ENCODE assay signal across 15 cellular contexts in the genomic region with DNA sequence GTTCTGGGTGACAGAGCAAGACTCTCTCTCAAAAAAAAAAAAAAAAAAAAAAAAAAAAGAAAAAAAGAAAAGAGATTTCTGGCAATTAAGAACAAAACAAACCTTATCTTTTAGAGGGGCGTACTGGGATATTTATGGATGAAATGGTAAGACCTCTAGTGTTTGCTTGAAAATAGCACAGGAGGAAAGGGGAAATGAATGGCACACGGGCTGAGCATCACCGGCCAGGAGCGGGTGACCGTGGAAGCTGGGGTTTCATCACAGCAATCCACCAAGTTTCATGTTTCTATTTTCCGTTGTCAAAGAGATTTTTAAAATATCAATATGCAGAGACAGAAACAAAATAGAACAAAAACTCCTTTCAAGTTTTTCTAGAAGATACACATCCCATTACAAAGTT.
DNase-seq lines count a peak whose midpoint lies in the region; ATAC-seq, FAIRE-seq and TF ChIP-seq lines count a peak whose summit lies in the region.
"Had no signal": no experiment of that assay in that cellular context is flagged by ENCODE, and none has a peak within 500 bp of the region (broad histone marks: within the 10 kb centered on the region; RNA-seq: fewer than 3 reads in every experiment).

No MANE protein-coding gene starts in this region.

- BruUV-seq in HepG2 (replicated peaks; lab: Mats Ljungman, UMichigan), result no TSS peak

- peaks cover 5 to 6% of the 10 kb centered on the region in 2 experiments; a peak in 3 of 5 replicates for H3K36me3 ChIP-seq in HepG2 (replicated peaks in 1 of 2; ENCODE audit: control insufficient read depth in 1 of 2, insufficient read depth in 2 of 2, low read length in 2 of 2)
- H3K36me3 ChIP-seq in right lobe of liver, result peaks cover 0 to 11% (median 2%) of the 10 kb centered on the region in 4 donors
- peaks cover 37% of the 10 kb centered on the region for H3K36me3 ChIP-seq in endodermal cell (ENCODE audit: control insufficient read depth, insufficient read depth, low read length)
- peaks cover 0 to 88% of the 10 kb centered on the region in 2 donors for H3K36me3 ChIP-seq in psoas muscle (ENCODE audit: insufficient read depth in 1 of 2, low read depth in 1 of 2)

- intact Hi-C loops in HepG2 (cut with micrococcal nuclease; ENCODE audit: unreplicated experiment), result no loop called here
- intact Hi-C loops in right lobe of liver (cut with DNase I), result no loop called here
- intact Hi-C loops in psoas muscle (cut with DNase I), result no loop called here
- intact Hi-C loops in dorsolateral prefrontal cortex (cut with DNase I), result no loop called here

- no peak for TF ChIP-seq POLR2A in HepG2 (IDR thresholded peaks at IDR 0.05; ENCODE audit: insufficient read depth in 1 of 2, low read depth in 2 of 2, low read length in 2 of 2)
- TF ChIP-seq POLR2A in right lobe of liver (IDR thresholded peaks at IDR 0.05), result no peak

- no peaks in the 10 kb centered on the region for H3K27me3 ChIP-seq in HepG2 (ENCODE audit: control insufficient read depth in 1 of 2, insufficient read depth in 2 of 2, low read length in 2 of 2)
- H3K27me3 ChIP-seq in right lobe of liver, result no peaks in the 10 kb centered on the region
- H3K27me3 ChIP-seq in endodermal cell (ENCODE audit: control insufficient read depth, insufficient read depth, low read length, poor library complexity, severe bottlenecking), result no peaks in the 10 kb centered on the region
- H3K27me3 ChIP-seq in psoas muscle (ENCODE audit: insufficient read depth in 3 of 3, low read length in 2 of 3), result no peaks in the 10 kb centered on the region
- H3K27me3 ChIP-seq in dorsolateral prefrontal cortex, result no peaks in the 10 kb centered on the region
- H3K27me3 ChIP-seq: BLaER1 had no signal

- no peaks in the 10 kb centered on the region for H4K20me1 ChIP-seq in HepG2 (ENCODE audit: insufficient read depth, low read length)
- H4K20me1 ChIP-seq: BLaER1 had no signal

- H3K27me3 Mint-ChIP-seq in endodermal cell (ENCODE audit: insufficient read depth), result no peaks in the 10 kb centered on the region
- H3K27me3 Mint-ChIP-seq: CD4-positive, CD25-positive, alpha-beta regulatory T cell had no signal

- POLR2A ChIA-PET in HepG2 (lab: Yijun Ruan, JAX), result no interaction called here

- H3K9me3 Mint-ChIP-seq in endodermal cell, result no peaks in the 10 kb centered on the region
- H3K9me3 Mint-ChIP-seq: CD4-positive, CD25-positive, alpha-beta regulatory T cell had no signal

- CTCF ChIA-PET in HepG2 (lab: Yijun Ruan, JAX; ENCODE audit: low intra/inter-chr PET ratio, low total read pairs), result no interaction called here

- peaks cover 29% of the 10 kb centered on the region for H3K36me3 Mint-ChIP-seq in endodermal cell (ENCODE audit: low read depth)

- TF ChIP-seq CTCF in HepG2 (CRISPR knock-in tag; IDR thresholded peaks at IDR 0.05), result no peak
- TF ChIP-seq CTCF in right lobe of liver (IDR thresholded peaks at IDR 0.05), result no peak
- peak; percentile 35 for TF ChIP-seq CTCF in endodermal cell (conservative IDR thresholded peaks at IDR 0.05)
- TF ChIP-seq CTCF in psoas muscle (IDR thresholded peaks at IDR 0.05), result no peak
- TF ChIP-seq CTCF in dorsolateral prefrontal cortex (IDR thresholded peaks at IDR 0.05 in 54 of 56, conservative IDR thresholded peaks at IDR 0.05 in 2 of 56; ENCODE audit: low read depth in 1 of 56, partially characterized antibody in 56 of 56), result no peak

- TF ChIP-seq EP300 in HepG2 (IDR thresholded peaks at IDR 0.05; ENCODE audit: low read depth in 2 of 2, low read length in 2 of 2), result no peak
- TF ChIP-seq EP300 in HepG2 (CRISPR knock-in tag; IDR thresholded peaks at IDR 0.05; ENCODE audit: borderline replicate concordance), result no peak

- H3K27ac ChIP-seq in HepG2 (ENCODE audit: extremely low read length, insufficient read depth, low read length) (no peak overlapping the region), right lobe of liver (no peak overlapping the region), endodermal cell (ENCODE audit: low read depth, low read length) (no peak overlapping the region), psoas muscle (peak overlapping the region; percentile 71), dorsolateral prefrontal cortex (no peak overlapping the region)
- H3K27ac ChIP-seq: BLaER1 had no signal

- in situ Hi-C loops in HepG2 (cut with HindIII; ENCODE audit: extremely low pct_ligation_motif_present, low pct_unique_long_range_greater_than_20kb), result no loop called here

- no peak overlapping the region for H3K4me3 Mint-ChIP-seq in endodermal cell
- H3K4me3 Mint-ChIP-seq: CD4-positive, CD25-positive, alpha-beta regulatory T cell had no signal

- H3K27ac Mint-ChIP-seq in endodermal cell, result no peak overlapping the region

- H3K9me3 ChIP-seq in HepG2 (ENCODE audit: low read length) (no peaks in the 10 kb centered on the region), right lobe of liver (no peaks in the 10 kb centered on the region), endodermal cell (ENCODE audit: control insufficient read depth, low read length) (no peaks in the 10 kb centered on the region), psoas muscle (no peaks in the 10 kb centered on the region)
- H3K9me3 ChIP-seq: BLaER1 had no signal

- WGBS in HepG2 (ENCODE audit: low lambda C conversion rate), result 87% methylated on average over 6 of the region's 6 CpGs
- 86% methylated on average over 5 of the region's 6 CpGs for WGBS in right lobe of liver (ENCODE audit: insufficient coverage, low coverage, low lambda C conversion rate, missing lambda C conversion rate)
- WGBS in endodermal cell (ENCODE audit: insufficient coverage in 1 of 2, insufficient read length in 1 of 2), 2 experiments, result 85 to 90% methylated on average over 4 to 6 of the region's 6 CpGs
- WGBS in psoas muscle, 3 donors, result 30 to 69% (median 35%) methylated on average over 6 of the region's 6 CpGs

- no peak for FAIRE-seq in HepG2 (lab: Jason Lieb, UNC)
- FAIRE-seq: GM19239 had no signal

- ATAC-seq in HepG2 (peak; percentile 71), right lobe of liver (no peak), psoas muscle (no peak)
- ATAC-seq: HCT116 had no signal

- H3K9ac ChIP-seq in HepG2 (ENCODE audit: insufficient read depth, low read depth, low read length) (no peak overlapping the region), endodermal cell (ENCODE audit: extremely low read depth, low read length, poor library complexity, severe bottlenecking) (no peak overlapping the region)
- H3K9ac ChIP-seq: BLaER1 had no signal

- TF ChIP-seq RAD21 in HepG2 (CRISPR knock-in tag; IDR thresholded peaks at IDR 0.05), result no peak

- no peaks in the 10 kb centered on the region for H3K79me2 ChIP-seq in HepG2 (ENCODE audit: insufficient read depth, low read length)

- peaks cover 9% of the 10 kb centered on the region for H3K4me1 Mint-ChIP-seq in endodermal cell
- H3K4me1 Mint-ChIP-seq: CD4-positive, CD25-positive, alpha-beta regulatory T cell had no signal

- H3K4me1 ChIP-seq in HepG2 (ENCODE audit: insufficient read depth, low read length) (peaks cover 7% of the 10 kb centered on the region), right lobe of liver (no peaks in the 10 kb centered on the region), endodermal cell (ENCODE audit: control insufficient read depth, insufficient read depth, low read length) (no peaks in the 10 kb centered on the region), psoas muscle (peaks cover 73% of the 10 kb centered on the region)
- H3K4me1 ChIP-seq: BLaER1 had no signal

- DNase-seq in HepG2 (ENCODE audit: low spot score), result no peak
- no peak for DNase-seq in right lobe of liver
- no peak for DNase-seq in endodermal cell
- no peak for DNase-seq in psoas muscle
- DNase-seq in stimulated activated CD4-positive, alpha-beta T cell treated with anti-CD3 and anti-CD28 coated beads, Interleukin-1b, Interleukin-23, amount 100 ng/mL, for 48 hours, result no peak
- no peak for DNase-seq in dorsolateral prefrontal cortex
- no peak for DNase-seq in activated naive CD4-positive, alpha-beta T cell treated with anti-CD3 and anti-CD28 coated beads, Interleukin-2, amount 50 U/mL, for 16 hours
- DNase-seq: 8988T; AML-193; CD4-positive, CD25-positive, alpha-beta regulatory T cell; DMS53; GF-D8 had no signal

- H2AFZ ChIP-seq in HepG2 (ENCODE audit: low read length), result no peak overlapping the region

- H3K4me3 ChIP-seq in HepG2 (replicated peaks in 1 of 3; ENCODE audit: insufficient read depth in 1 of 3, low read depth in 2 of 3, low read length in 3 of 3), result no peak overlapping the region
- H3K4me3 ChIP-seq in right lobe of liver, result no peak overlapping the region
- H3K4me3 ChIP-seq in endodermal cell (ENCODE audit: low read length), result no peak overlapping the region
- H3K4me3 ChIP-seq in psoas muscle, result no peak overlapping the region
- H3K4me3 ChIP-seq in dorsolateral prefrontal cortex, result no peak overlapping the region
- H3K4me3 ChIP-seq: BLaER1 had no signal

- no peak overlapping the region for H3K4me2 ChIP-seq in HepG2 (ENCODE audit: low read depth, low read length)
- H3K4me2 ChIP-seq: BLaER1 had no signal

TF ChIP-seq in HepG2, 621 proteins besides CTCF, POLR2A, EP300 and RAD21 (continues in another document):
- TF ChIP-seq NFE2 (CRISPR knock-in tag; IDR thresholded peaks at IDR 0.05) (no peak), NCOR1 (IDR thresholded peaks at IDR 0.05; ENCODE audit: borderline replicate concordance, low read length) (no peak), ETV5 (CRISPR knock-in tag; IDR thresholded peaks at IDR 0.05; ENCODE audit: borderline replicate concordance) (no peak), FIP1L1 (IDR thresholded peaks at IDR 0.05; ENCODE audit: borderline replicate concordance, insufficient read depth, low read depth, low read length) (no peak), RBAK (CRISPR knock-in tag; IDR thresholded peaks at IDR 0.05) (no peak)
- TF ChIP-seq, protein P1, sequence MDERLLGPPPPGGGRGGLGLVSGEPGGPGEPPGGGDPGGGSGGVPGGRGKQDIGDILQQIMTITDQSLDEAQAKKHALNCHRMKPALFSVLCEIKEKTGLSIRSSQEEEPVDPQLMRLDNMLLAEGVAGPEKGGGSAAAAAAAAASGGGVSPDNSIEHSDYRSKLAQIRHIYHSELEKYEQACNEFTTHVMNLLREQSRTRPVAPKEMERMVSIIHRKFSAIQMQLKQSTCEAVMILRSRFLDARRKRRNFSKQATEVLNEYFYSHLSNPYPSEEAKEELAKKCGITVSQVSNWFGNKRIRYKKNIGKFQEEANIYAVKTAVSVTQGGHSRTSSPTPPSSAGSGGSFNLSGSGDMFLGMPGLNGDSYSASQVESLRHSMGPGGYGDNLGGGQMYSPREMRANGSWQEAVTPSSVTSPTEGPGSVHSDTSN (CRISPR knock-in tag; IDR thresholded peaks at IDR 0.05), result no peak
